ENCODE assay signal across 10 cellular contexts in genomic region chr13:109684836-109685602, GRCh38.
A peak's percentile ranks its signal among the peaks of the same experiment; 100 is the strongest.
DNase-seq lines count a peak whose midpoint lies in the region; ATAC-seq and TF ChIP-seq lines count a peak whose summit lies in the region.
"Had no signal": no experiment of that assay in that cellular context is flagged by ENCODE, and none has a peak within 500 bp of the region (broad histone marks: within the 10 kb centered on the region; RNA-seq: fewer than 3 reads in every experiment).

No MANE protein-coding gene starts in this region.

- no peak overlapping the region for H3K9ac ChIP-seq in parathyroid adenoma

- H3K27me3 ChIP-seq in parathyroid adenoma (ENCODE audit: control insufficient read depth, insufficient read depth, low read length): no peaks in the 10 kb centered on the region

- TF ChIP-seq POLR2A in GM18505 (IDR thresholded peaks at IDR 0.05; ENCODE audit: borderline replicate concordance, extremely low read depth, insufficient read depth, insufficient read length): no peak

- H2AFZ ChIP-seq in parathyroid adenoma: peak overlapping the region; percentile 75

- peak overlapping the region; percentile 46 for H3K4me2 ChIP-seq in parathyroid adenoma (ENCODE audit: low read length)

- no peak overlapping the region for H3K4me3 ChIP-seq in fibroblast of mammary gland (ENCODE audit: control insufficient read depth, low read depth, low read length)
- H3K4me3 ChIP-seq in parathyroid adenoma (ENCODE audit: low read depth, low read length): no peak overlapping the region

- H3K36me3 ChIP-seq in parathyroid adenoma (ENCODE audit: control insufficient read depth, insufficient read depth, low read length): no peaks in the 10 kb centered on the region

- TF ChIP-seq CTCF in fibroblast of mammary gland (conservative IDR thresholded peaks at IDR 0.05; ENCODE audit: control insufficient read depth, insufficient read depth, low read depth, low read length): no peak
- no peak for TF ChIP-seq CTCF in parathyroid adenoma (IDR thresholded peaks at IDR 0.05)

- no peaks in the 10 kb centered on the region for H3K79me2 ChIP-seq in parathyroid adenoma

- peak overlapping the region; percentile 53 for H3K27ac ChIP-seq in parathyroid adenoma

- peak; percentile 61 for DNase-seq in DMS153 (lab: John Stamatoyannopoulos, UW)
- DNase-seq in NCI-H2171 (lab: John Stamatoyannopoulos, UW): peak; percentile 70
- peak; percentile 85 for DNase-seq in fibroblast of mammary gland (ENCODE audit: low read depth)
- no peak for DNase-seq in mesenteric fat pad (ENCODE audit: low spot score)
- DNase-seq: activated naive CD4-positive, alpha-beta T cell; stimulated activated CD4-positive, alpha-beta T cell treated with anti-CD3 and anti-CD28 coated beads, Interleukin-1b, Interleukin-23, amount 100 ng/mL, for 48 hours had no signal

- H3K9me3 ChIP-seq in parathyroid adenoma (ENCODE audit: control insufficient read depth, low read length): no peaks in the 10 kb centered on the region

- peaks cover 8% of the 10 kb centered on the region for H3K4me1 ChIP-seq in parathyroid adenoma

- no peak for ATAC-seq in GM18505 (IDR thresholded peaks at IDR 0.05; ENCODE audit: unreplicated experiment)
- ATAC-seq in GM19467 (IDR thresholded peaks at IDR 0.05; ENCODE audit: unreplicated experiment): no peak
- ATAC-seq in HG03045 (IDR thresholded peaks at IDR 0.05; ENCODE audit: unreplicated experiment): no peak
